Comparison of ENCODE assay signal across 27 cellular contexts in the genomic region with DNA sequence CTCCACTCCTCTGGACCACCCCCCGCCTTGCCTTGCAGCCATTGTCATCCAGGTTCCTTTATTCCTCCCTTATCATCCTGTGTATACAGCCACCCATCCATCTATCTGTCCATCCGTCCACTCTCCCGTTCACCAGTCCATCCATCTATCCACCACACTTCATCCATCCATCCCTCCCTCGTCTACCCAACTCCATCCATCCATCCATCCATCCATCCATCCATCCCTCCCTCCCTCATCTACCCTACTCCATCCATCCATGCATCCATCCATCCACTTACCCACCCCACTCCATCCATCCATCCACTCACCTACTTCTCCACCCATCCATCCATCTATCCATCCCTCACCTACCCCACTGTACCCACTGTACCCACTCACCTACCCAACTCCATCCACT. TPM values are rescaled to one million over a fixed set of nuclear protein-coding genes. Genes with fewer than 3 reads are reported as not detected.
DNase-seq lines count a peak whose midpoint lies in the region; ATAC-seq, FAIRE-seq and TF ChIP-seq lines count a peak whose summit lies in the region.
"Had no signal": no experiment of that assay in that cellular context is flagged by ENCODE, and none has a peak within 500 bp of the region (broad histone marks: within the 10 kb centered on the region; RNA-seq: fewer than 3 reads in every experiment).

No MANE protein-coding gene starts in this region.

- H3K14ac ChIP-seq in IMR-90 (replicated peaks; ENCODE audit: low read depth, low read length), result no peak overlapping the region

- FAIRE-seq in HepG2 (lab: Jason Lieb, UNC), result no peak
- FAIRE-seq: A549, GM12892, GM19239, H54 had no signal

- dilution Hi-C loops in IMR-90 (cut with HindIII; ENCODE audit: low sequenced_read_pairs, unreplicated experiment), result no loop called here

- H3K36me3 ChIP-seq in HepG2 (replicated peaks in 1 of 2; ENCODE audit: control insufficient read depth in 1 of 2, insufficient read depth in 2 of 2, low read length in 2 of 2), result peaks cover 50 to 78% of the 10 kb centered on the region in 2 experiments
- H3K36me3 ChIP-seq in right lobe of liver, result peaks cover 0 to 42% (median 20%) of the 10 kb centered on the region in 4 donors
- peaks cover 28% of the 10 kb centered on the region for H3K36me3 ChIP-seq in IMR-90 (ENCODE audit: control insufficient read depth, insufficient read depth, low read length)
- H3K36me3 ChIP-seq: BLaER1 treated with 17β-estradiol and CSF1 and Interleukin-3, amounts not matched to agents 10 nM and 100 nM; SJSA1 had no signal

- no peak overlapping the region for H4K91ac ChIP-seq in IMR-90 (ENCODE audit: insufficient read depth, low read depth, low read length)

- peaks cover 0 to 9% of the 10 kb centered on the region in 2 experiments; a peak in 1 of 4 replicates for H3K79me1 ChIP-seq in IMR-90 (ENCODE audit: low read depth in 1 of 2, low read length in 2 of 2)

- BruUV-seq in HepG2 (replicated peaks; lab: Mats Ljungman, UMichigan), result no TSS peak
- BruUV-seq in IMR-90 (replicated peaks; lab: Mats Ljungman, UMichigan), result no TSS peak

- peaks cover 28% of the 10 kb centered on the region for H3K79me2 ChIP-seq in HepG2 (ENCODE audit: insufficient read depth, low read length)

- ATAC-seq in HepG2 (no peak), right lobe of liver (no peak), IMR-90 (ENCODE audit: low read depth) (no peak), GM18868 (IDR thresholded peaks at IDR 0.05; ENCODE audit: unreplicated experiment) (no peak)
- ATAC-seq: A549 had no signal

- H3K4me1 ChIP-seq in HepG2 (ENCODE audit: insufficient read depth, low read length), result peaks cover 2% of the 10 kb centered on the region
- H3K4me1 ChIP-seq in right lobe of liver, result peaks cover 0 to 6% (median 0%) of the 10 kb centered on the region in 4 donors
- H3K4me1 ChIP-seq in IMR-90 (ENCODE audit: control insufficient read depth, insufficient read depth, low read length), result peaks cover 3% of the 10 kb centered on the region; the same call in 1 of the 2 replicates
- H3K4me1 ChIP-seq: SJSA1 had no signal

- H3K9me3 ChIP-seq in HepG2 (ENCODE audit: low read length) (no peaks in the 10 kb centered on the region), right lobe of liver (no peaks in the 10 kb centered on the region), IMR-90 (ENCODE audit: control insufficient read depth, insufficient read depth, low read length) (no peaks in the 10 kb centered on the region)
- H3K9me3 ChIP-seq: A549; BLaER1 treated with 17β-estradiol and CSF1 and Interleukin-3, amounts not matched to agents 10 nM and 100 nM; SJSA1 had no signal

- H4K20me1 ChIP-seq in HepG2 (ENCODE audit: insufficient read depth, low read length) (peaks cover 59% of the 10 kb centered on the region), IMR-90 (ENCODE audit: insufficient read depth, low read length) (peaks cover 5% of the 10 kb centered on the region; the same call in 1 of the 2 replicates)
- H4K20me1 ChIP-seq: BLaER1 treated with 17β-estradiol and CSF1 and Interleukin-3, amounts not matched to agents 10 nM and 100 nM had no signal

- TF ChIP-seq EP300 in HepG2 (IDR thresholded peaks at IDR 0.05; ENCODE audit: low read depth in 2 of 2, low read length in 2 of 2) (no peak), HepG2 (CRISPR knock-in tag; IDR thresholded peaks at IDR 0.05; ENCODE audit: borderline replicate concordance) (no peak)

- no peak overlapping the region for H2BK15ac ChIP-seq in IMR-90 (ENCODE audit: low read depth, low read length)

- H3K4me2 ChIP-seq in HepG2 (ENCODE audit: low read depth, low read length) (no peak overlapping the region), IMR-90 (ENCODE audit: low read depth, low read length) (no peak overlapping the region)
- H3K4me2 ChIP-seq: A549; BLaER1 treated with 17β-estradiol and CSF1 and Interleukin-3, amounts not matched to agents 10 nM and 100 nM had no signal

- H2AK9ac ChIP-seq in IMR-90 (replicated peaks; ENCODE audit: low read depth, low read length, poor library complexity), result no peak overlapping the region

- TF ChIP-seq POLR2A in HepG2 (IDR thresholded peaks at IDR 0.05; ENCODE audit: insufficient read depth in 1 of 2, low read depth in 2 of 2, low read length in 2 of 2) (no peak), right lobe of liver (IDR thresholded peaks at IDR 0.05) (no peak), IMR-90 (IDR thresholded peaks at IDR 0.05; ENCODE audit: low read depth, low read length) (no peak)

- POLR2A ChIA-PET in HepG2 (lab: Yijun Ruan, JAX) (no interaction called here), IMR-90 (lab: Charles Lee; ENCODE audit: unreplicated experiment) (no interaction called here)

- in situ Hi-C loops in HepG2 (cut with HindIII; ENCODE audit: extremely low pct_ligation_motif_present, low pct_unique_long_range_greater_than_20kb), result no loop called here
- in situ Hi-C loops in IMR-90 (cut with MboI; ENCODE audit: low sequenced_read_pairs), result no loop called here

- H3K27ac ChIP-seq in HepG2 (ENCODE audit: extremely low read length, insufficient read depth, low read length) (no peak overlapping the region), right lobe of liver (no peak overlapping the region), IMR-90 (ENCODE audit: insufficient read depth, low read length) (no peak overlapping the region)
- H3K27ac ChIP-seq: BLaER1 treated with 17β-estradiol and CSF1 and Interleukin-3, amounts not matched to agents 10 nM and 100 nM; SJSA1 had no signal

- CTCF ChIA-PET in HepG2 (lab: Yijun Ruan, JAX; ENCODE audit: low intra/inter-chr PET ratio, low total read pairs) (no interaction called here), IMR-90 (lab: Yijun Ruan, JAX) (interaction anchor here (1.2 kb wide), 1 partner anchor 9 kb away, joined by 3 read pairs; no protein-coding TSS in a partner anchor)

- H3K4me3 ChIP-seq in HepG2 (replicated peaks in 1 of 3; ENCODE audit: insufficient read depth in 1 of 3, low read depth in 2 of 3, low read length in 3 of 3) (no peak overlapping the region), right lobe of liver (no peak overlapping the region), IMR-90 (ENCODE audit: insufficient read depth, low read depth, low read length) (no peak overlapping the region)
- H3K4me3 ChIP-seq: A549; BLaER1 treated with 17β-estradiol and CSF1 and Interleukin-3, amounts not matched to agents 10 nM and 100 nM; SJSA1 had no signal

- no peak overlapping the region for H2BK120ac ChIP-seq in IMR-90 (ENCODE audit: low read depth, low read length)

- no peak overlapping the region for H3K23ac ChIP-seq in IMR-90 (ENCODE audit: low read depth, low read length)

- no peak for TF ChIP-seq CTCF in HepG2 (CRISPR knock-in tag; IDR thresholded peaks at IDR 0.05)
- TF ChIP-seq CTCF in right lobe of liver (IDR thresholded peaks at IDR 0.05), result no peak
- TF ChIP-seq CTCF in IMR-90 (conservative IDR thresholded peaks at IDR 0.05; ENCODE audit: low read depth, low read length), result no peak

- peaks cover 8% of the 10 kb centered on the region; the same call in 1 of the 2 replicates for H3K9me1 ChIP-seq in IMR-90 (ENCODE audit: insufficient read depth, low read length)

- no peak for DNase-seq in HepG2 (ENCODE audit: low spot score)
- no peak for DNase-seq in right lobe of liver
- no peak for DNase-seq in IMR-90
- DNase-seq in posterior vena cava (ENCODE audit: low spot score), result peak; percentile 67
- no peak for DNase-seq in germinal center (ENCODE audit: low spot score)
- no peak for DNase-seq in activated CD4-positive, alpha-beta T cell treated with anti-CD3 and anti-CD28 coated beads, Interleukin-2, amount 50 U/mL, for 1 hour
- DNase-seq: AML-193; CD4-positive, alpha-beta memory T cell; COR-L47; DMS 273 treated with DMSO at 0.1 percent for 48 hours; DMS79 treated with DMSO at 0.1 percent for 48 hours; GF-D8; NCI-H1048; NCI-H1417; NCI-H1694; NCI-H2081; NCI-H2227 treated with DMSO at 0.1 percent for 48 hours; NCI-H526 treated with DMSO at 0.1 percent for 48 hours; Right ventricle myocardium superior; RPMI8226 had no signal

- TF ChIP-seq RAD21 in HepG2 (CRISPR knock-in tag; IDR thresholded peaks at IDR 0.05), result no peak
- TF ChIP-seq RAD21 in IMR-90 (IDR thresholded peaks at IDR 0.05; ENCODE audit: low read length), result no peak

- no peak overlapping the region for H3K9ac ChIP-seq in HepG2 (ENCODE audit: insufficient read depth, low read depth, low read length)
- no peak overlapping the region for H3K9ac ChIP-seq in IMR-90 (ENCODE audit: low read depth, low read length)
- H3K9ac ChIP-seq: BLaER1 treated with 17β-estradiol and CSF1 and Interleukin-3, amounts not matched to agents 10 nM and 100 nM had no signal

- H4K5ac ChIP-seq in IMR-90 (ENCODE audit: low read depth, low read length), result no peak overlapping the region

- no peaks in the 10 kb centered on the region for H3K27me3 ChIP-seq in HepG2 (ENCODE audit: control insufficient read depth in 1 of 2, insufficient read depth in 2 of 2, low read length in 2 of 2)
- no peaks in the 10 kb centered on the region for H3K27me3 ChIP-seq in right lobe of liver
- H3K27me3 ChIP-seq in IMR-90 (ENCODE audit: control insufficient read depth, insufficient read depth, low read length), result no peaks in the 10 kb centered on the region
- H3K27me3 ChIP-seq: BLaER1 treated with 17β-estradiol and CSF1 and Interleukin-3, amounts not matched to agents 10 nM and 100 nM; SJSA1 had no signal

- H2AFZ ChIP-seq in HepG2 (ENCODE audit: low read length), result no peak overlapping the region
- no peak overlapping the region for H2AFZ ChIP-seq in IMR-90 (replicated peaks; ENCODE audit: low read length, poor library complexity)

- 98% methylated on average over 4 of the region's 4 CpGs for WGBS in HepG2 (ENCODE audit: low lambda C conversion rate)
- 97% methylated on average over 4 of the region's 4 CpGs for WGBS in right lobe of liver (ENCODE audit: insufficient coverage, low coverage, low lambda C conversion rate, missing lambda C conversion rate)
- 90 to 100% methylated on average over 2 to 4 of the region's 4 CpGs for WGBS in IMR-90 (ENCODE audit: extremely low coverage in 2 of 2, insufficient read length in 1 of 2), 2 experiments

- H3K56ac ChIP-seq in IMR-90 (ENCODE audit: extremely low read depth, insufficient read depth, low read length), result no peak overlapping the region

- H3K4ac ChIP-seq in IMR-90 (ENCODE audit: low read depth, low read length), result no peak overlapping the region

- H2BK5ac ChIP-seq in IMR-90 (ENCODE audit: low read depth, low read length, poor library complexity, severe bottlenecking), result peak overlapping the region; percentile 54

- H4K8ac ChIP-seq in IMR-90 (ENCODE audit: low read depth in 2 of 2, low read length in 2 of 2), result no peak overlapping the region

- H2AK5ac ChIP-seq in IMR-90 (ENCODE audit: low read depth, low read length), result peak overlapping the region; percentile 28; the same call in 1 of the 2 replicates

- H2BK20ac ChIP-seq in IMR-90 (ENCODE audit: low read depth, low read length), result no peak overlapping the region

- H3K18ac ChIP-seq in IMR-90 (ENCODE audit: low read depth, low read length), result no peak overlapping the region

- intact Hi-C loops in HepG2 (cut with micrococcal nuclease; ENCODE audit: unreplicated experiment), result no loop called here
- intact Hi-C loops in right lobe of liver (cut with DNase I), result no loop called here
- intact Hi-C loops in IMR-90 (cut with micrococcal nuclease), result no loop called here
- intact Hi-C loops in posterior vena cava (cut with DNase I), result no loop called here

RNA-seq across cellular contexts. Expression of gene DHRS3, which starts 35.4 kb away (rescaled TPM):
- total RNA-seq in HepG2 (2016; rRNA removed; fragmentation: Illumina TruSeq; extraction: Trizol) (30.5 and 48.5 TPM in 2 replicates), right lobe of liver (100 to 1,000 TPM; 132 to 252 (median 172) TPM), IMR-90 (2012; rRNA removed) (11.4 and 14.5 TPM in 2 replicates), posterior vena cava (100 to 1,000 TPM; 107 to 144 TPM)
- 25.5 and 27.3 TPM in 2 replicates for total RNA-seq in HepG2 (2016; cell fraction: cytosol; rRNA removed; fragmentation: Illumina TruSeq; extraction: Trizol; ENCODE audit: low read depth)
- total RNA-seq in HepG2 (2016; cell fraction: insoluble cytoplasmic fraction; rRNA removed; fragmentation: Illumina TruSeq; extraction: Trizol), result 26.6 and 52.7 TPM in 2 replicates
- total RNA-seq in HepG2 (2016; cell fraction: membrane; rRNA removed; fragmentation: Illumina TruSeq; extraction: Trizol), result 29.7 and 30.7 TPM in 2 replicates
- 41.7 and 48.7 TPM in 2 replicates for total RNA-seq in HepG2 (2016; cell fraction: nucleus; rRNA removed; fragmentation: Illumina TruSeq; extraction: Trizol)
- polyA plus RNA-seq in HepG2 (2011; rRNA removed) (90.5 and 107 TPM in 2 replicates), IMR-90 (2012; rRNA removed) (10.2 and 11.2 TPM in 2 replicates)
- polyA plus RNA-seq in HepG2 (2011; cell fraction: cytosol; rRNA removed), result 85.8 and 93.3 TPM in 2 replicates
- 96.4 and 100 TPM in 2 replicates for polyA plus RNA-seq in HepG2 (2011; cell fraction: nucleus; rRNA removed)
- polyA plus RNA-seq in HepG2 (2012), result 60.3 and 66.6 TPM in 2 replicates
- 7.8 TPM in 2 replicates for polyA plus RNA-seq in HepG2 (2016; cell fraction: cytosol; fragmentation: Illumina TruSeq; extraction: Trizol; ENCODE audit: low read depth)
- polyA plus RNA-seq in HepG2 (2016; cell fraction: insoluble cytoplasmic fraction; fragmentation: Illumina TruSeq; extraction: Trizol; ENCODE audit: low read depth), result 18.9 and 21.8 TPM in 2 replicates
- polyA plus RNA-seq in HepG2 (2016; cell fraction: membrane; fragmentation: Illumina TruSeq; extraction: Trizol; ENCODE audit: low read depth), result 13.0 and 14.3 TPM in 2 replicates
- 64.9 and 66.2 TPM in 2 replicates for polyA plus RNA-seq in HepG2 (2016; cell fraction: nucleus; fragmentation: Illumina TruSeq; extraction: Trizol; ENCODE audit: insufficient read depth, low read depth)
- 17.4 and 446 TPM in 2 replicates for polyA minus RNA-seq in HepG2 (2011; rRNA and poly(A)+ RNA removed; ENCODE audit: low replicate concordance)
- polyA minus RNA-seq in HepG2 (2011; cell fraction: cytosol; rRNA and poly(A)+ RNA removed), result 107 and 116 TPM in 2 replicates
- 65.1 and 73.6 TPM in 2 replicates for polyA minus RNA-seq in HepG2 (2011; cell fraction: nucleus; rRNA and poly(A)+ RNA removed)
- 9.9 and 24.8 TPM in 2 replicates for polyA plus RNA-seq in IMR-90 (2012; cell fraction: cytosol; rRNA removed)
- 16.2 and 25.0 TPM in 2 replicates for polyA plus RNA-seq in IMR-90 (2012; cell fraction: nucleus; rRNA removed; ENCODE audit: low replicate concordance)
